19 cellular contexts compared by ENCODE assay signal in genomic region chr15:41921167-41921566, GRCh38. TPM values are rescaled to one million over a fixed set of nuclear protein-coding genes. Genes with fewer than 3 reads are reported as not detected.
DNase-seq lines count a peak whose midpoint lies in the region; ATAC-seq, FAIRE-seq and TF ChIP-seq lines count a peak whose summit lies in the region.
"Had no signal": no experiment of that assay in that cellular context is flagged by ENCODE, and none has a peak within 500 bp of the region (broad histone marks: within the 10 kb centered on the region; RNA-seq: fewer than 3 reads in every experiment).

No MANE protein-coding gene starts in this region.

- H3K4me1 Mint-ChIP-seq in T-helper 17 cell (peaks cover 32% of the 10 kb centered on the region), nephron (peaks cover 46% of the 10 kb centered on the region), type B pancreatic cell (ENCODE audit: unreplicated experiment) (peaks cover 46% of the 10 kb centered on the region)

- H3K9me3 Mint-ChIP-seq in nephron (no peaks in the 10 kb centered on the region), type B pancreatic cell (no peaks in the 10 kb centered on the region)
- H3K9me3 Mint-ChIP-seq: activated naive CD8-positive, alpha-beta T cell treated with anti-CD3 and anti-CD28 coated beads, Interleukin-2, amount 10 ng/mL, durations not matched to agents 7 days and 5 days; naive thymus-derived CD4-positive, alpha-beta T cell had no signal

- no peak for FAIRE-seq in HTR-8/SVneo (lab: Jason Lieb, UNC)
- FAIRE-seq: colon had no signal

- H3K4me3 Mint-ChIP-seq in T-helper 17 cell, result peak overlapping the region; percentile 28
- H3K4me3 Mint-ChIP-seq in nephron, result peak overlapping the region in 1 of 3 experiments; percentile 29
- no peak overlapping the region for H3K4me3 Mint-ChIP-seq in type B pancreatic cell
- H3K4me3 Mint-ChIP-seq: activated naive CD8-positive, alpha-beta T cell treated with anti-CD3 and anti-CD28 coated beads, Interleukin-2, amount 10 ng/mL, durations not matched to agents 7 days and 5 days; naive thymus-derived CD4-positive, alpha-beta T cell had no signal

- H3K27ac ChIP-seq in epithelial cell of prostate, result peak overlapping the region; percentile 55

- H3K9me3 ChIP-seq in T-helper 17 cell (ENCODE audit: control insufficient read depth, low read length, poor library complexity, severe bottlenecking), result no peaks in the 10 kb centered on the region
- H3K9me3 ChIP-seq: sigmoid colon had no signal

- H3K36me3 Mint-ChIP-seq in T-helper 17 cell (ENCODE audit: low read depth) (peaks cover 4% of the 10 kb centered on the region), nephron (ENCODE audit: low read depth) (peaks cover 17% of the 10 kb centered on the region), type B pancreatic cell (peaks cover 13% of the 10 kb centered on the region)

- H3K27ac Mint-ChIP-seq in T-helper 17 cell (peak overlapping the region; percentile 71), nephron (peak overlapping the region; percentile 20 to 88 (median 21)), type B pancreatic cell (peak overlapping the region; percentile 87)
- H3K27ac Mint-ChIP-seq: activated naive CD8-positive, alpha-beta T cell treated with anti-CD3 and anti-CD28 coated beads, Interleukin-2, amount 10 ng/mL, durations not matched to agents 7 days and 5 days had no signal

- H3K27me3 Mint-ChIP-seq in T-helper 17 cell, result no peaks in the 10 kb centered on the region
- H3K27me3 Mint-ChIP-seq in nephron (ENCODE audit: low read depth), result peaks cover 8% of the 10 kb centered on the region
- H3K27me3 Mint-ChIP-seq in type B pancreatic cell, result no peaks in the 10 kb centered on the region
- H3K27me3 Mint-ChIP-seq: activated naive CD8-positive, alpha-beta T cell treated with anti-CD3 and anti-CD28 coated beads, Interleukin-2, amount 10 ng/mL, durations not matched to agents 7 days and 5 days; naive thymus-derived CD4-positive, alpha-beta T cell had no signal

- ATAC-seq in T-helper 17 cell, result no peak
- ATAC-seq: left lobe of liver; naive thymus-derived CD4-positive, alpha-beta T cell had no signal

- TF ChIP-seq CTCF in nephron (IDR thresholded peaks at IDR 0.05; ENCODE audit: unreplicated experiment in 3 of 3) (no peak), type B pancreatic cell (conservative IDR thresholded peaks at IDR 0.05) (no peak)

- DNase-seq in T-helper 17 cell (no peak), epithelial cell of prostate (ENCODE audit: low read depth, low spot score) (no peak), type B pancreatic cell (ENCODE audit: extremely low spot score, unreplicated experiment) (no peak), NCI-H226 (no peak), HTR-8/SVneo (ENCODE audit: insufficient read length, low spot score) (no peak)
- no peak for DNase-seq in stimulated activated CD4-positive, alpha-beta T cell treated with anti-CD3 and anti-CD28 coated beads, Interleukin-1b, Interleukin-23, amount 100 ng/mL, for 48 hours
- DNase-seq: activated CD4-positive, alpha-beta T cell treated with anti-CD3 and anti-CD28 coated beads, Interleukin-2, amount 50 U/mL, for 1 hour; activated naive CD8-positive, alpha-beta T cell treated with anti-CD3 and anti-CD28 coated beads, Interleukin-2, amount 10 ng/mL, durations not matched to agents 7 days and 5 days; activated T-cell treated with anti-CD3 and anti-CD28 coated beads, Interleukin-2, amount 50 U/mL, for 1 hour; C1 segment of cervical spinal cord; GOT3; naive thymus-derived CD4-positive, alpha-beta T cell; NCI-H1048; SIG-M5; sigmoid colon; stimulated activated naive CD4-positive, alpha-beta T cell had no signal

RNA-seq across cellular contexts. Expression of gene SPTBN5, which starts 27.3 kb away (rescaled TPM):
- 1 to 10 TPM; 1.9 to 2.2 TPM for total RNA-seq in T-helper 17 cell
- 3.1 and 4.2 TPM in 2 replicates for total RNA-seq in type B pancreatic cell (ENCODE audit: low replicate concordance)

RNA-seq across cellular contexts. Expression of gene EHD4, which starts 51.2 kb away (rescaled TPM):
- total RNA-seq in T-helper 17 cell (10 to 100 TPM; 57.6 to 79.9 TPM), type B pancreatic cell (ENCODE audit: low replicate concordance) (18.8 and 25.2 TPM in 2 replicates)

Comparison
In these comparisons a context has a peak if more than half of its experiments do, and no peak if none do; other contexts are left out.
1. H3K27ac Mint-ChIP-seq: peak in every context shown above with its lines; median percentile 87 in type B pancreatic cell; 71 in T-helper 17 cell; 21 in nephron.